In genomic region chrX:20252392-20253231, GRCh38 we compare ENCODE assay signal across 8 cellular contexts. TPM values are rescaled to one million over a fixed set of nuclear protein-coding genes. Genes with fewer than 3 reads are reported as not detected.
DNase-seq lines count a peak whose midpoint lies in the region; ATAC-seq and TF ChIP-seq lines count a peak whose summit lies in the region.

No MANE protein-coding gene starts in this region.

- H3K4me2 ChIP-seq in parathyroid adenoma (ENCODE audit: low read length), result no peak overlapping the region

- no peak overlapping the region for H3K4me3 Mint-ChIP-seq in Caco-2 (ENCODE audit: unreplicated experiment)

- no TSS peak for BruUV-seq in Caco-2 (replicated peaks; lab: Mats Ljungman, UMichigan)

- DNase-seq in Caco-2, result peak; percentile 43 to 76
- DNase-seq in NT2/D1 (ENCODE audit: low read depth, low spot score), result peak; percentile 43
- peak; percentile 62 for DNase-seq in activated T-cell treated with anti-CD3 and anti-CD28 coated beads for 24 hours (ENCODE audit: low read depth)
- peak; percentile 60 for DNase-seq in fibroblast of mammary gland (ENCODE audit: low read depth)
- DNase-seq in ovary, result no peak

- ATAC-seq in GM21576 (IDR thresholded peaks at IDR 0.05; ENCODE audit: unreplicated experiment) (peak; percentile 59), HG02981 (IDR thresholded peaks at IDR 0.05; ENCODE audit: unreplicated experiment) (no peak)

- H3K36me3 ChIP-seq in Caco-2 (ENCODE audit: control insufficient read depth, insufficient read depth, low read length), result no peaks in the 10 kb centered on the region; the same call in none of the 2 replicates
- H3K36me3 ChIP-seq in NT2/D1 (ENCODE audit: insufficient read depth, insufficient read length, low read length), result peaks cover 4% of the 10 kb centered on the region
- no peaks in the 10 kb centered on the region for H3K36me3 ChIP-seq in parathyroid adenoma (ENCODE audit: control insufficient read depth, insufficient read depth, low read length)
- no peaks in the 10 kb centered on the region for H3K36me3 ChIP-seq in ovary

- H3K79me2 ChIP-seq in parathyroid adenoma, result peaks cover 7% of the 10 kb centered on the region

- TF ChIP-seq POLR2A in ovary (IDR thresholded peaks at IDR 0.05), result no peak

- H3K27me3 ChIP-seq in Caco-2 (replicated peaks; ENCODE audit: control insufficient read depth, insufficient read depth, low read length), result no peaks in the 10 kb centered on the region
- H3K27me3 ChIP-seq in NT2/D1 (ENCODE audit: insufficient read depth, insufficient read length), result no peaks in the 10 kb centered on the region
- H3K27me3 ChIP-seq in parathyroid adenoma (ENCODE audit: control insufficient read depth, insufficient read depth, low read length), result no peaks in the 10 kb centered on the region
- no peaks in the 10 kb centered on the region for H3K27me3 ChIP-seq in ovary

- no peaks in the 10 kb centered on the region for H3K9me3 Mint-ChIP-seq in Caco-2 (ENCODE audit: unreplicated experiment)

- CTCF ChIA-PET in Caco-2 (lab: Charles Lee), result interaction anchor here (0.7 to 0.8 kb wide), 2 partner anchors 110 to 183 kb away, joined by 5 to 6 read pairs; no protein-coding TSS in a partner anchor

- H3K9me3 ChIP-seq in Caco-2 (no peaks in the 10 kb centered on the region), NT2/D1 (ENCODE audit: insufficient read depth, low read length) (no peaks in the 10 kb centered on the region), parathyroid adenoma (ENCODE audit: control insufficient read depth, low read length) (no peaks in the 10 kb centered on the region), ovary (no peaks in the 10 kb centered on the region)

- POLR2A ChIA-PET in Caco-2 (lab: Charles Lee), result no interaction called here

- H3K4me1 Mint-ChIP-seq in Caco-2 (ENCODE audit: low read depth, unreplicated experiment), result no peaks in the 10 kb centered on the region

- no peak overlapping the region for H2AFZ ChIP-seq in parathyroid adenoma

- TF ChIP-seq EP300 in ovary (IDR thresholded peaks at IDR 0.05), result no peak

- H3K4me1 ChIP-seq in Caco-2, result 0 out of 2 replicates have a peak, but pooled peaks cover 5% of the 10 kb centered on the region
- no peaks in the 10 kb centered on the region for H3K4me1 ChIP-seq in NT2/D1 (ENCODE audit: insufficient read depth, insufficient read length)
- H3K4me1 ChIP-seq in parathyroid adenoma, result peaks cover 3% of the 10 kb centered on the region
- no peaks in the 10 kb centered on the region for H3K4me1 ChIP-seq in ovary (ENCODE audit: insufficient read depth)

- no peak overlapping the region for H3K9ac ChIP-seq in NT2/D1 (ENCODE audit: insufficient read length, low read depth)
- H3K9ac ChIP-seq in parathyroid adenoma, result no peak overlapping the region

- peak overlapping the region; percentile 66 for H3K27ac Mint-ChIP-seq in Caco-2 (ENCODE audit: unreplicated experiment)

- H3K27ac ChIP-seq in parathyroid adenoma, result no peak overlapping the region
- no peak overlapping the region for H3K27ac ChIP-seq in ovary

- intact Hi-C loops in Caco-2 (cut with micrococcal nuclease; ENCODE audit: unreplicated experiment), result loop anchor here (1.0 kb wide), 2 partner anchors 110 to 190 kb away; no protein-coding TSS in a partner anchor
- intact Hi-C loops in ovary (cut with DNase I), result no loop called here

- H3K4me3 ChIP-seq in Caco-2 (ENCODE audit: low read depth, low read length), result no peak overlapping the region
- H3K4me3 ChIP-seq in NT2/D1 (ENCODE audit: insufficient read length, low read depth), result no peak overlapping the region
- no peak overlapping the region for H3K4me3 ChIP-seq in fibroblast of mammary gland (ENCODE audit: control insufficient read depth, low read depth, low read length)
- no peak overlapping the region for H3K4me3 ChIP-seq in parathyroid adenoma (ENCODE audit: low read depth, low read length)
- H3K4me3 ChIP-seq in ovary, result no peak overlapping the region

- 65 to 70% (median 68%) methylated on average over 6 of the region's 6 CpGs for WGBS in ovary, 3 donors

- H3K27me3 Mint-ChIP-seq in Caco-2 (ENCODE audit: insufficient read depth, unreplicated experiment), result no peaks in the 10 kb centered on the region

- TF ChIP-seq CTCF in Caco-2 (IDR thresholded peaks at IDR 0.05; ENCODE audit: insufficient read depth in 1 of 2, low read depth in 1 of 2, low read length in 1 of 2, severe bottlenecking in 1 of 2, unreplicated experiment in 1 of 2), result peak; percentile 44 to 50
- peak; percentile 86 for TF ChIP-seq CTCF in fibroblast of mammary gland (conservative IDR thresholded peaks at IDR 0.05; ENCODE audit: control insufficient read depth, insufficient read depth, low read depth, low read length)
- peak; percentile 55 for TF ChIP-seq CTCF in parathyroid adenoma (IDR thresholded peaks at IDR 0.05)
- no peak for TF ChIP-seq CTCF in ovary (IDR thresholded peaks at IDR 0.05)

- peaks cover 45% of the 10 kb centered on the region for H3K36me3 Mint-ChIP-seq in Caco-2 (ENCODE audit: insufficient read depth, unreplicated experiment)

RNA-seq across cellular contexts. Expression of gene RPS6KA3, which starts 14.1 kb away (rescaled TPM):
- 93.2 and 104 TPM in 2 replicates for total RNA-seq in Caco-2 (2022)
- 10 to 100 TPM; 17.2 to 30.3 (median 26.9) TPM for total RNA-seq in ovary
- polyA plus RNA-seq in ovary, result 10 to 100 TPM; 10.1 to 20.0 TPM

Comparison
In these comparisons a context has a peak if more than half of its experiments do, and no peak if none do; other contexts are left out.
1. DNase-seq: peak in Caco-2 (2 of 2), NT2/D1 (single experiment), activated T-cell treated with anti-CD3 and anti-CD28 coated beads for 24 hours (single experiment) and fibroblast of mammary gland (single experiment); none in ovary (0 of 5).
2. CTCF ChIP-seq: peak in Caco-2 (2 of 2), fibroblast of mammary gland (single experiment) and parathyroid adenoma (single experiment); none in ovary (0 of 3).